ENCODE assay signal across 14 cellular contexts in the genomic region with DNA sequence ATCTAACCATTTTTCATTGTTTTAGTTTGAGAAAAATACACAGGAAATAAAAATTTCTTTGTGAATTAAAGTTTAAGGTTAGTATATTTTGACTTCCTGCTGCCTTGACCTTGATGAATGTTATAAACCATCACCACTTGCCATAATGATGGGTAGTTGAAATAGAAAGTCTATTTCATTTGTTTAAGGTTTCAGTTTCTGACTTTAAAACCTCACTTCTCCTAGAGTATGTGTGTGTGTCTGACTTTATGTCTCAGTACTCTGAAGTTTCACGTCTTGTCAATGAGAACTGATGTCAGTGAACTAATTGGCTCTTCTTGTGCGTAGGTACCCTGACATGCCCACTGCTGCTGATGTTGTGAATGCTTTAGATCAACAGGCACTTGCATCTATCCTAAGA.
DNase-seq lines count a peak whose midpoint lies in the region; ATAC-seq and TF ChIP-seq lines count a peak whose summit lies in the region.
"Had no signal": no experiment of that assay in that cellular context is flagged by ENCODE, and none has a peak within 500 bp of the region (broad histone marks: within the 10 kb centered on the region; RNA-seq: fewer than 3 reads in every experiment).

No MANE protein-coding gene starts in this region.

- H3K4me1 ChIP-seq in ascending aorta = no peaks in the 10 kb centered on the region
- H3K4me1 ChIP-seq: tibial nerve had no signal

- ATAC-seq in GM18858 (IDR thresholded peaks at IDR 0.05; ENCODE audit: unreplicated experiment) = peak; percentile 97
- ATAC-seq in GM21360 (IDR thresholded peaks at IDR 0.05; ENCODE audit: unreplicated experiment) = peak; percentile 93
- ATAC-seq in HG02885 (IDR thresholded peaks at IDR 0.05; ENCODE audit: poor library complexity, unreplicated experiment) = peak; percentile 98
- peak; percentile 86 for ATAC-seq in HG03521 (IDR thresholded peaks at IDR 0.05; ENCODE audit: unreplicated experiment)
- ATAC-seq in left lobe of liver = no peak
- ATAC-seq: sciatic nerve had no signal

- POLR2A ChIA-PET in RWPE1 (lab: Yijun Ruan, JAX; ENCODE audit: low non-redundant PET) = no interaction called here

- DNase-seq in RWPE1 (ENCODE audit: low spot score) (no peak), left lobe of liver (ENCODE audit: low spot score) (no peak), ascending aorta (ENCODE audit: low spot score in 2 of 2) (no peak), NCI-H187 treated with DMSO at 0.1 percent for 48 hours (lab: John Stamatoyannopoulos, UW) (no peak)
- DNase-seq: activated naive CD4-positive, alpha-beta T cell treated with anti-CD3 and anti-CD28 coated beads, Interleukin-2, amount 10 ng/mL, durations not matched to agents 7 days and 5 days; CD4-positive, alpha-beta T cell; immature natural killer cell; NCI-H1694 had no signal

- intact Hi-C loops in ascending aorta (cut with DNase I) = no loop called here

- CTCF ChIA-PET in RWPE1 (lab: Yijun Ruan, JAX) = no interaction called here

- H3K27ac ChIP-seq in RWPE1 (no peak overlapping the region), ascending aorta (no peak overlapping the region)
- H3K27ac ChIP-seq: tibial nerve had no signal

- no peak overlapping the region for H3K4me3 ChIP-seq in ascending aorta
- H3K4me3 ChIP-seq: tibial nerve had no signal

- TF ChIP-seq CTCF in RWPE1 (conservative IDR thresholded peaks at IDR 0.05; ENCODE audit: low read depth) = no peak
- no peak for TF ChIP-seq CTCF in ascending aorta (IDR thresholded peaks at IDR 0.05)

- H3K9me3 ChIP-seq in ascending aorta = no peaks in the 10 kb centered on the region
- H3K9me3 ChIP-seq: tibial nerve had no signal

- H3K27me3 ChIP-seq in ascending aorta = no peaks in the 10 kb centered on the region
- H3K27me3 ChIP-seq: tibial nerve had no signal

- H3K36me3 ChIP-seq in ascending aorta = peaks cover 0 to 14% of the 10 kb centered on the region in 2 donors
